ENCODE assay signal across 20 cellular contexts in genomic region chr1:37741130-37741529, GRCh38. TPM values are rescaled to one million over a fixed set of nuclear protein-coding genes. Genes with fewer than 3 reads are reported as not detected.
DNase-seq lines count a peak whose midpoint lies in the region; ATAC-seq and TF ChIP-seq lines count a peak whose summit lies in the region.
"Had no signal": no experiment of that assay in that cellular context is flagged by ENCODE, and none has a peak within 500 bp of the region (broad histone marks: within the 10 kb centered on the region; RNA-seq: fewer than 3 reads in every experiment).

No MANE protein-coding gene starts in this region.

- TF ChIP-seq POLR2A in adrenal gland (IDR thresholded peaks at IDR 0.05), result no peak

- no peaks in the 10 kb centered on the region for H3K4me1 Mint-ChIP-seq in CD4-positive, alpha-beta memory T cell
- H3K4me1 Mint-ChIP-seq: activated CD4-positive, alpha-beta T cell treated with anti-CD3 and anti-CD28 coated beads, Interleukin-2, amount 10 ng/mL, durations not matched to agents 24 days and 14 days; CD4-positive, CD25-positive, alpha-beta regulatory T cell had no signal

- POLR2A ChIA-PET in CD4-positive, alpha-beta memory T cell (lab: Charles Lee; ENCODE audit: partially characterized antibody), result no interaction called here

- ATAC-seq in GM21515 (IDR thresholded peaks at IDR 0.05; ENCODE audit: unreplicated experiment), result no peak
- ATAC-seq in HG03039 (IDR thresholded peaks at IDR 0.05; ENCODE audit: unreplicated experiment), result no peak
- ATAC-seq: gastroesophageal sphincter, right lobe of liver had no signal

- DNase-seq in NCI-H2227 treated with DMSO at 0.1 percent for 48 hours (lab: John Stamatoyannopoulos, UW) (peak; percentile 4), NCI-H2227 (lab: John Stamatoyannopoulos, UW; ENCODE audit: unreplicated experiment) (no peak), adrenal gland (peak in 5 of 7 donors; percentile 33 to 57 (median 36)), iris pigment epithelial cell (ENCODE audit: low read depth) (peak; percentile 81), NCI-H446 treated with DMSO at 0.1 percent for 48 hours (lab: John Stamatoyannopoulos, UW) (no peak)
- no peak for DNase-seq in CD4-positive, alpha-beta memory T cell
- DNase-seq: 8988T; activated CD4-positive, alpha-beta T cell treated with anti-CD3 and anti-CD28 coated beads, Interleukin-2, amount 10 ng/mL, durations not matched to agents 24 days and 14 days; CD4-positive, CD25-positive, alpha-beta regulatory T cell; H9; NCI-H1092; NCI-H2171 treated with DMSO at 0.1 percent for 48 hours; right lobe of liver; stimulated activated CD4-positive, alpha-beta T cell treated with anti-CD3 and anti-CD28 coated beads, Interleukin-4, amount 100 ng/mL, for 1 hour; stimulated activated CD8-positive, alpha-beta memory T cell treated with anti-CD3 and anti-CD28 coated beads, Interleukin-4, amount 100 ng/mL, for 48 hours; T1000 had no signal

- CTCF ChIA-PET in CD4-positive, alpha-beta memory T cell (lab: Charles Lee; ENCODE audit: partially characterized antibody), result no interaction called here

- peaks cover 18 to 24% of the 10 kb centered on the region in 2 donors for H3K27me3 Mint-ChIP-seq in CD4-positive, alpha-beta memory T cell

- H3K27ac Mint-ChIP-seq in CD4-positive, alpha-beta memory T cell, result no peak overlapping the region
- H3K27ac Mint-ChIP-seq: activated CD4-positive, alpha-beta T cell treated with anti-CD3 and anti-CD28 coated beads, Interleukin-2, amount 10 ng/mL, durations not matched to agents 24 days and 14 days; activated naive CD8-positive, alpha-beta T cell; CD4-positive, CD25-positive, alpha-beta regulatory T cell; H9 had no signal

- 57 to 66% (median 62%) methylated on average over 9 of the region's 9 CpGs for WGBS in adrenal gland, 4 donors

- H3K27ac ChIP-seq in adrenal gland, result no peak overlapping the region
- no peak overlapping the region for H3K27ac ChIP-seq in CD4-positive, alpha-beta memory T cell (ENCODE audit: low read depth, low read length)
- H3K27ac ChIP-seq: gastroesophageal sphincter, right lobe of liver had no signal

- intact Hi-C loops in adrenal gland (cut with DNase I), result no loop called here
- intact Hi-C loops in CD4-positive, alpha-beta memory T cell (cut with micrococcal nuclease), result no loop called here

- no peaks in the 10 kb centered on the region for H3K36me3 Mint-ChIP-seq in CD4-positive, alpha-beta memory T cell
- H3K36me3 Mint-ChIP-seq: activated naive CD8-positive, alpha-beta T cell; CD4-positive, CD25-positive, alpha-beta regulatory T cell had no signal

- H3K27me3 ChIP-seq in adrenal gland, result no peaks in the 10 kb centered on the region
- peaks cover 6% of the 10 kb centered on the region for H3K27me3 ChIP-seq in CD4-positive, alpha-beta memory T cell (ENCODE audit: insufficient read depth, low read length)
- H3K27me3 ChIP-seq: right lobe of liver had no signal

- H3K4me1 ChIP-seq in adrenal gland (replicated peaks in 1 of 2), result no peaks in the 10 kb centered on the region
- H3K4me1 ChIP-seq in CD4-positive, alpha-beta memory T cell (ENCODE audit: insufficient read depth, low read length), result no peaks in the 10 kb centered on the region
- H3K4me1 ChIP-seq: gastroesophageal sphincter, right lobe of liver had no signal

- H3K4me3 ChIP-seq in adrenal gland, result no peak overlapping the region
- H3K4me3 ChIP-seq in CD4-positive, alpha-beta memory T cell (ENCODE audit: low read length in 2 of 2), result no peak overlapping the region
- H3K4me3 ChIP-seq: gastroesophageal sphincter, right lobe of liver had no signal

- H3K9me3 Mint-ChIP-seq in CD4-positive, alpha-beta memory T cell, result peaks cover 0 to 5% (median 3%) of the 10 kb centered on the region in 8 donors
- H3K9me3 Mint-ChIP-seq: H9 had no signal

- H3K9me3 ChIP-seq in adrenal gland (replicated peaks in 1 of 3), result no peaks in the 10 kb centered on the region
- H3K9me3 ChIP-seq in CD4-positive, alpha-beta memory T cell (ENCODE audit: control insufficient read depth in 1 of 2, low read length in 2 of 2), result no peaks in the 10 kb centered on the region
- H3K9me3 ChIP-seq: right lobe of liver had no signal

- H3K36me3 ChIP-seq in adrenal gland (replicated peaks in 1 of 2), result no peaks in the 10 kb centered on the region
- H3K36me3 ChIP-seq in CD4-positive, alpha-beta memory T cell (ENCODE audit: insufficient read depth, low read length), result no peaks in the 10 kb centered on the region
- H3K36me3 ChIP-seq: gastroesophageal sphincter, right lobe of liver had no signal

- TF ChIP-seq CTCF in adrenal gland (IDR thresholded peaks at IDR 0.05), result no peak

- no peak overlapping the region for H3K4me3 Mint-ChIP-seq in CD4-positive, alpha-beta memory T cell
- H3K4me3 Mint-ChIP-seq: activated CD4-positive, alpha-beta T cell treated with anti-CD3 and anti-CD28 coated beads, Interleukin-2, amount 10 ng/mL, durations not matched to agents 24 days and 14 days; activated naive CD8-positive, alpha-beta T cell; CD4-positive, CD25-positive, alpha-beta regulatory T cell; H9 had no signal

RNA-seq across cellular contexts. Expression of gene EPHA10, which starts 23.8 kb away (rescaled TPM):
- under 1 TPM; 0.06 to 0.90 (median 0.56) TPM for total RNA-seq in adrenal gland
- polyA plus RNA-seq in adrenal gland, result 1 to 10 TPM in 1 of 3 donors, under 1 TPM in 2; 0.22 to 3.9 (median 0.40) TPM
- total RNA-seq in CD4-positive, alpha-beta memory T cell, result under 1 TPM in 1 of 2 experiments, not detected in 1; 0.36 TPM
- not detected for polyA plus RNA-seq in CD4-positive, alpha-beta memory T cell
- total RNA-seq: CD4-positive, CD25-positive, alpha-beta regulatory T cell had no signal
- polyA plus RNA-seq: CD4-positive, CD25-positive, alpha-beta regulatory T cell had no signal

RNA-seq across cellular contexts. Expression of gene CDCA8, which starts 48.8 kb away (rescaled TPM):
- total RNA-seq in adrenal gland, result 1 to 10 TPM in 6 of 8 donors, under 1 TPM in 2; 0.49 to 3.2 (median 1.2) TPM
- polyA plus RNA-seq in adrenal gland, result 1 to 10 TPM in 1 of 3 donors, under 1 TPM in 2; 0.54 to 1.6 (median 0.64) TPM
- 1 to 10 TPM in 1 of 2 experiments, under 1 TPM in 1; 0.61 to 1.3 TPM for total RNA-seq in CD4-positive, alpha-beta memory T cell
- 1 to 10 TPM; 1.2 to 2.7 TPM for polyA plus RNA-seq in CD4-positive, alpha-beta memory T cell

RNA-seq across cellular contexts. Expression of gene MANEAL, which starts 52.5 kb away (rescaled TPM):
- 10 to 100 TPM in 2 of 8 donors, 1 to 10 TPM in 6; 4.9 to 12.0 (median 9.1) TPM for total RNA-seq in adrenal gland
- 10 to 100 TPM in 1 of 3 donors, 1 to 10 TPM in 2; 4.0 to 13.1 (median 4.4) TPM for polyA plus RNA-seq in adrenal gland
- total RNA-seq in CD4-positive, alpha-beta memory T cell, result 1 to 10 TPM; 1.9 to 2.3 TPM
- 1 to 10 TPM in 1 of 2 donors, under 1 TPM in 1; 0.58 to 1.3 TPM for polyA plus RNA-seq in CD4-positive, alpha-beta memory T cell

Comparison
In these comparisons a context has a peak if more than half of its experiments do, and no peak if none do; other contexts are left out.
1. DNase-seq: peak in NCI-H2227 treated with DMSO at 0.1 percent for 48 hours (single experiment), adrenal gland (5 of 7) and iris pigment epithelial cell (single experiment); none in NCI-H2227 (single experiment), NCI-H446 treated with DMSO at 0.1 percent for 48 hours (single experiment) and CD4-positive, alpha-beta memory T cell (0 of 5).